12 cellular contexts compared by ENCODE assay signal in genomic region chr10:46440943-46441342, GRCh38. TPM values are rescaled to one million over a fixed set of nuclear protein-coding genes. Genes with fewer than 3 reads are reported as not detected.
A peak's percentile ranks its signal among the peaks of the same experiment; 100 is the strongest.
DNase-seq lines count a peak whose midpoint lies in the region; ATAC-seq, FAIRE-seq and TF ChIP-seq lines count a peak whose summit lies in the region.
"Not testable (repeated sequence)": the region's sequence is repeated elsewhere in the genome, so short reads cannot be mapped to it uniquely, and the experiment has no call there.
"Had no signal": no experiment of that assay in that cellular context is flagged by ENCODE, and none has a peak within 500 bp of the region (broad histone marks: within the 10 kb centered on the region; RNA-seq: fewer than 3 reads in every experiment).

No MANE protein-coding gene starts in this region.

- TF ChIP-seq RAD21 in A549 (conservative IDR thresholded peaks at IDR 0.05 in 1 of 2, IDR thresholded peaks at IDR 0.05 in 1 of 2), result not testable (repeated sequence)

- H3K36me3 ChIP-seq in MG63; heart right ventricle; keratinocyte (ENCODE audit: control insufficient read depth in 2 of 2, extremely low read depth in 1 of 2, insufficient read depth in 2 of 2, low read length in 2 of 2); naive thymus-derived CD4-positive, alpha-beta T cell (ENCODE audit: control insufficient read depth in 2 of 3, insufficient read depth in 3 of 3, low read length in 3 of 3); stomach: not testable (repeated sequence)

- H3K9me3 ChIP-seq in A549; MG63; heart right ventricle; keratinocyte (ENCODE audit: control insufficient read depth, low read depth, low read length); naive thymus-derived CD4-positive, alpha-beta T cell (ENCODE audit: control insufficient read depth in 2 of 3, low read length in 3 of 3); stomach: not testable (repeated sequence)

- not testable (repeated sequence) for TF ChIP-seq POLR2A in A549 (IDR thresholded peaks at IDR 0.05; ENCODE audit: low read length); stomach (IDR thresholded peaks at IDR 0.05)

- H3K4me1 Mint-ChIP-seq in naive thymus-derived CD4-positive, alpha-beta T cell, result not testable (repeated sequence)

- DNase-seq in A549 (ENCODE audit: low read depth in 1 of 2, low spot score in 1 of 2); keratinocyte (ENCODE audit: low read depth, low spot score); naive thymus-derived CD4-positive, alpha-beta T cell: not testable (repeated sequence)
- peak; percentile 28 for DNase-seq in MG63
- DNase-seq in heart right ventricle, result peak in 1 of 2 donors; percentile 5
- DNase-seq in stomach, result peak; percentile 49

- H2AFZ ChIP-seq in keratinocyte (ENCODE audit: control insufficient read depth, low read length), result not testable (repeated sequence)

- H3K79me2 ChIP-seq in keratinocyte (ENCODE audit: control insufficient read depth, insufficient read depth, low read length), result not testable (repeated sequence)

- not testable (repeated sequence) for H3K27ac Mint-ChIP-seq in naive thymus-derived CD4-positive, alpha-beta T cell

- H3K9ac ChIP-seq in keratinocyte (ENCODE audit: control insufficient read depth, extremely low read depth, insufficient read depth, low read length), result not testable (repeated sequence)

- TF ChIP-seq EP300 in A549 (IDR thresholded peaks at IDR 0.05); stomach (IDR thresholded peaks at IDR 0.05): not testable (repeated sequence)

- not testable (repeated sequence) for H3K36me3 Mint-ChIP-seq in naive thymus-derived CD4-positive, alpha-beta T cell

- not testable (repeated sequence) for H3K4me3 ChIP-seq in A549; MG63; heart right ventricle; keratinocyte (ENCODE audit: control insufficient read depth in 2 of 3, extremely low read depth in 1 of 3, insufficient read depth in 2 of 3, low read depth in 1 of 3, low read length in 3 of 3); naive thymus-derived CD4-positive, alpha-beta T cell (ENCODE audit: low read length); stomach

- not testable (repeated sequence) for H3K9me3 Mint-ChIP-seq in naive thymus-derived CD4-positive, alpha-beta T cell

- ATAC-seq in A549, result peak; percentile 13 to 44; a peak in 4 of 6 replicates
- peak; percentile 92 for ATAC-seq in esophagus mucosa
- ATAC-seq in heart right ventricle, result peak in 7 of 8 donors; percentile 36 to 72 (median 50)
- ATAC-seq in naive thymus-derived CD4-positive, alpha-beta T cell, result peak; percentile 36

- H3K27me3 Mint-ChIP-seq in naive thymus-derived CD4-positive, alpha-beta T cell, result not testable (repeated sequence)

- peak overlapping the region; percentile 38 to 55; a peak in 2 of 6 replicates for H3K27ac ChIP-seq in A549
- H3K27ac ChIP-seq in heart right ventricle; keratinocyte (ENCODE audit: control insufficient read depth, insufficient read depth, low read length); naive thymus-derived CD4-positive, alpha-beta T cell (ENCODE audit: low read depth, low read length); stomach: not testable (repeated sequence)

- H3K4me3 Mint-ChIP-seq in naive thymus-derived CD4-positive, alpha-beta T cell, result not testable (repeated sequence)

- not testable (repeated sequence) for H3K9me1 ChIP-seq in keratinocyte (ENCODE audit: control insufficient read depth, extremely low read depth, insufficient read depth, low read length)

- not testable (repeated sequence) for TF ChIP-seq CTCF in A549 (IDR thresholded peaks at IDR 0.05); heart right ventricle (IDR thresholded peaks at IDR 0.05); keratinocyte (optimal IDR thresholded peaks at IDR 0.05 in 1 of 3, IDR thresholded peaks at IDR 0.05 in 1 of 3, conservative IDR thresholded peaks at IDR 0.05 in 1 of 3; ENCODE audit: extremely low read depth in 1 of 3, insufficient read depth in 2 of 3, low read length in 3 of 3); stomach (IDR thresholded peaks at IDR 0.05)

- FAIRE-seq in A549 (lab: Jason Lieb, UNC), result not testable (repeated sequence)
- FAIRE-seq in keratinocyte (lab: Jason Lieb, UNC), result peak; percentile 78

- intact Hi-C loops in heart right ventricle (cut with DNase I); naive thymus-derived CD4-positive, alpha-beta T cell (cut with micrococcal nuclease); stomach (cut with DNase I; ENCODE audit: low total_unique reads): not testable (repeated sequence)

- WGBS in A549 (ENCODE audit: missing lambda C conversion rate), result no CpG with 5 or more reads among the region's 4 CpGs
- no CpG with 5 or more reads among the region's 4 CpGs for WGBS in heart right ventricle, 2 donors
- WGBS in stomach, 5 donors, result no CpG with 5 or more reads among the region's 4 CpGs

- not testable (repeated sequence) for H3K27me3 ChIP-seq in MG63; heart right ventricle; keratinocyte (ENCODE audit: control insufficient read depth, extremely low read depth, insufficient read depth, low read length); naive thymus-derived CD4-positive, alpha-beta T cell (ENCODE audit: control insufficient read depth in 2 of 2, insufficient read depth in 2 of 2, low read length in 2 of 2); stomach

- dilution Hi-C loops in keratinocyte (cut with MboI; ENCODE audit: extremely low pct_ligation_motif_present, low sequenced_read_pairs), result not testable (repeated sequence)

- H3K4me1 ChIP-seq in A549 (peaks cover 19% of the 10 kb centered on the region), keratinocyte (ENCODE audit: control insufficient read depth, extremely low read depth, insufficient read depth, low read length) (peaks cover 10% of the 10 kb centered on the region), stomach (peaks cover 0 to 15% (median 4%) of the 10 kb centered on the region in 4 donors)
- not testable (repeated sequence) for H3K4me1 ChIP-seq in heart right ventricle; naive thymus-derived CD4-positive, alpha-beta T cell (ENCODE audit: control insufficient read depth in 2 of 2, insufficient read depth in 2 of 2, low read length in 2 of 2)

- H3K4me2 ChIP-seq in A549; keratinocyte (ENCODE audit: control insufficient read depth, extremely low read depth, insufficient read depth, low read depth, low read length): not testable (repeated sequence)

- POLR2A ChIA-PET in A549 (lab: Yijun Ruan, JAX); naive thymus-derived CD4-positive, alpha-beta T cell (lab: Charles Lee): not testable (repeated sequence)

- CTCF ChIA-PET in A549 (lab: Yijun Ruan, JAX); naive thymus-derived CD4-positive, alpha-beta T cell (lab: Charles Lee): not testable (repeated sequence)

- H4K20me1 ChIP-seq in keratinocyte (ENCODE audit: control insufficient read depth, extremely low read depth, insufficient read depth, low read length), result not testable (repeated sequence)

RNA-seq across cellular contexts. Expression of gene NPY4R, which starts 24.8 kb away (rescaled TPM):
- polyA plus RNA-seq in A549 (2011; rRNA removed), result 92.3 and 155 TPM in 2 replicates
- polyA plus RNA-seq in A549 (2012; cell fraction: cytosol; rRNA removed), result 184 and 202 TPM in 2 replicates
- polyA plus RNA-seq in A549 (2012; cell fraction: nucleus; rRNA removed), result 317 and 331 TPM in 2 replicates
- 71.6 to 79.6 TPM (median 76.1 TPM) in 3 replicates for polyA plus RNA-seq in A549 (2017; fragmentation: RNase III; extraction: RNeasy Plus Mini Kit Qiagen cat#74134 plus additional on column Dnase treatment)
- 433 and 504 TPM in 2 replicates for polyA minus RNA-seq in A549 (2011; rRNA and poly(A)+ RNA removed)
- total RNA-seq in MG63 (2014; rRNA removed; shearing (Covaris generic); ENCODE audit: low replicate concordance), result not detected in 2 replicates
- 0.32 TPM for total RNA-seq in esophagus mucosa
- not detected for total RNA-seq in heart right ventricle
- not detected for polyA plus RNA-seq in heart right ventricle
- polyA plus RNA-seq in keratinocyte, result 0.37 to 1.4 TPM (median 0.80 TPM) in 3 replicates
- not detected for polyA plus RNA-seq in keratinocyte (2011; ENCODE audit: low read depth)
- 0.33 and 0.51 TPM in 2 replicates for polyA plus RNA-seq in keratinocyte (2011; cell fraction: cytosol; rRNA removed)
- 2.7 and 4.0 TPM in 2 replicates for polyA plus RNA-seq in keratinocyte (2011; cell fraction: nucleus; rRNA removed)
- 0.19 and 0.37 TPM in 2 replicates for polyA plus RNA-seq in keratinocyte (2012; ENCODE audit: low replicate concordance)
- polyA minus RNA-seq in keratinocyte, result 0.36 to 1.7 TPM (median 0.86 TPM) in 3 replicates
- 2.1 TPM for polyA minus RNA-seq in keratinocyte (2011; cell fraction: cytosol; rRNA and poly(A)+ RNA removed)
- 1.5 and 1.7 TPM in 2 replicates for polyA minus RNA-seq in keratinocyte (2011; cell fraction: nucleus; rRNA and poly(A)+ RNA removed)
- total RNA-seq in naive thymus-derived CD4-positive, alpha-beta T cell, result not detected
- not detected for polyA plus RNA-seq in naive thymus-derived CD4-positive, alpha-beta T cell
- total RNA-seq in stomach, result 10 to 100 TPM in 1 of 5 donors, 1 to 10 TPM in 1, not detected in 3; 3.0 to 22.9 TPM
- polyA plus RNA-seq in stomach, result under 1 TPM in 1 of 3 donors, not detected in 2; 0.19 TPM
- total RNA-seq: CD4-positive, CD25-positive, alpha-beta regulatory T cell; G401; GM12878; H4; HT1080 had no signal
- polyA plus RNA-seq: CD4-positive, CD25-positive, alpha-beta regulatory T cell; GM12878 had no signal

Comparison
In these comparisons a context has a peak if more than half of its experiments do, and no peak if none do; other contexts are left out.
1. ATAC-seq: peak in every context shown above with its lines; median percentile 92 in esophagus mucosa; 50 in heart right ventricle; 36 in naive thymus-derived CD4-positive, alpha-beta T cell; 28 in A549.